In genomic region chr11:17012712-17013547, GRCh38 we compare ENCODE assay signal across 8 cellular contexts. TPM values are rescaled to one million over a fixed set of nuclear protein-coding genes. Genes with fewer than 3 reads are reported as not detected.
DNase-seq lines count a peak whose midpoint lies in the region; ATAC-seq and TF ChIP-seq lines count a peak whose summit lies in the region.

No MANE protein-coding gene starts in this region.

- H3K27ac ChIP-seq in caudate nucleus (ENCODE audit: low read depth, low read length) (peak overlapping the region; percentile 59), left lung (peak overlapping the region in 1 of 2 donors; percentile 70), thyroid gland (peak overlapping the region in 2 of 3 donors; percentile 37 to 62)

- TF ChIP-seq CTCF in left lung (IDR thresholded peaks at IDR 0.05) (no peak), thyroid gland (IDR thresholded peaks at IDR 0.05) (no peak)

- peak; percentile 6 for DNase-seq in stimulated activated CD4-positive, alpha-beta T cell treated with anti-CD3 and anti-CD28 coated beads, Interleukin-15, amount 100 ng/mL, for 24 hours
- no peak for DNase-seq in stimulated activated CD4-positive, alpha-beta T cell treated with anti-CD3 and anti-CD28 coated beads, Interleukin-4, amount 100 ng/mL, for 24 hours
- peak in 17 of 61 donors; percentile 20 to 71 (median 40) for DNase-seq in caudate nucleus (lab: John Stamatoyannopoulos, UW)
- peak; percentile 48 to 81 for DNase-seq in left lung
- DNase-seq in thyroid gland: peak; percentile 59
- no peak for DNase-seq in mesenteric fat pad (ENCODE audit: low spot score)

- H3K36me3 ChIP-seq in left lung (no peaks in the 10 kb centered on the region), thyroid gland (no peaks in the 10 kb centered on the region)

- peak; percentile 80 for ATAC-seq in left lung
- ATAC-seq in HG03108 (IDR thresholded peaks at IDR 0.05; ENCODE audit: unreplicated experiment): no peak
- no peak for ATAC-seq in HG03095 (IDR thresholded peaks at IDR 0.05; ENCODE audit: unreplicated experiment)

- TF ChIP-seq POLR2A in thyroid gland (IDR thresholded peaks at IDR 0.05): no peak

- H3K9me3 ChIP-seq in left lung: no peaks in the 10 kb centered on the region
- H3K9me3 ChIP-seq in thyroid gland: no peaks in the 10 kb centered on the region

- intact Hi-C loops in left lung (cut with DNase I) (no loop called here), thyroid gland (cut with DNase I) (loop anchor here (10.0 kb wide), 2 partner anchors 62 to 68 kb away; partner anchors contain the start of gene RPS13)

- H3K4me1 ChIP-seq in left lung (peaks cover 0 to 13% of the 10 kb centered on the region in 2 donors), thyroid gland (peaks cover 0 to 5% of the 10 kb centered on the region in 2 donors)

- peaks cover 0 to 65% of the 10 kb centered on the region in 2 donors for H3K27me3 ChIP-seq in left lung
- H3K27me3 ChIP-seq in thyroid gland: no peaks in the 10 kb centered on the region

- WGBS in thyroid gland, 2 donors: 27 to 28% methylated on average over 20 to 26 of the region's 38 CpGs

- peak overlapping the region; percentile 59 to 62 for H3K4me3 ChIP-seq in left lung
- peak overlapping the region; percentile 22 to 90 (median 61) for H3K4me3 ChIP-seq in thyroid gland (replicated peaks in 1 of 3)

RNA-seq across cellular contexts. Expression of gene PLEKHA7, which starts 1.3 kb away (rescaled TPM):
- 10 to 100 TPM; 28.6 to 29.0 TPM for total RNA-seq in left lung
- 10 to 100 TPM; 22.5 to 29.0 (median 23.4) TPM for total RNA-seq in thyroid gland
- total RNA-seq in mesenteric fat pad: 43.2 TPM

Comparison
In these comparisons a context has a peak if more than half of its experiments do, and no peak if none do; other contexts are left out.
1. DNase-seq: peak in stimulated activated CD4-positive, alpha-beta T cell treated with anti-CD3 and anti-CD28 coated beads, Interleukin-15, amount 100 ng/mL, for 24 hours (single experiment), left lung (2 of 2) and thyroid gland (2 of 2); none in stimulated activated CD4-positive, alpha-beta T cell treated with anti-CD3 and anti-CD28 coated beads, Interleukin-4, amount 100 ng/mL, for 24 hours (single experiment) and mesenteric fat pad (single experiment).